8 cellular contexts compared by ENCODE assay signal in genomic region chr20:37042986-37043972, GRCh38. TPM values are rescaled to one million over a fixed set of nuclear protein-coding genes. Genes with fewer than 3 reads are reported as not detected.
A peak's percentile ranks its signal among the peaks of the same experiment; 100 is the strongest.
DNase-seq lines count a peak whose midpoint lies in the region; ATAC-seq, FAIRE-seq and TF ChIP-seq lines count a peak whose summit lies in the region.

No MANE protein-coding gene starts in this region.

- no peaks in the 10 kb centered on the region for H3K27me3 ChIP-seq in effector memory CD4-positive, alpha-beta T cell (replicated peaks; ENCODE audit: control insufficient read depth, insufficient read depth, low read length, poor library complexity, severe bottlenecking)
- no peaks in the 10 kb centered on the region for H3K27me3 ChIP-seq in aorta (ENCODE audit: control insufficient read depth in 1 of 2, insufficient read depth in 2 of 2, low read length in 1 of 2)

- in situ Hi-C loops in GM13977 (cut with MboI; ENCODE audit: low pct_unique_long_range_greater_than_20kb, low sequenced_read_pairs, unreplicated experiment): no loop called here

- ATAC-seq in GM21576 (IDR thresholded peaks at IDR 0.05; ENCODE audit: unreplicated experiment): peak; percentile 58
- ATAC-seq in aorta (ENCODE audit: low FRiP score): no peak

- peak; percentile 66 for FAIRE-seq in HTR-8/SVneo (lab: Jason Lieb, UNC)

- peak overlapping the region; percentile 50 for H3K4me3 ChIP-seq in effector memory CD4-positive, alpha-beta T cell (ENCODE audit: insufficient read depth, low read depth, low read length, poor library complexity, severe bottlenecking)
- H3K4me3 ChIP-seq in aorta (ENCODE audit: low read length in 2 of 2): no peak overlapping the region

- H3K4me1 ChIP-seq in effector memory CD4-positive, alpha-beta T cell (ENCODE audit: control insufficient read depth, insufficient read depth, low read length, poor library complexity, severe bottlenecking): peaks cover 15% of the 10 kb centered on the region
- no peaks in the 10 kb centered on the region for H3K4me1 ChIP-seq in aorta (ENCODE audit: control insufficient read depth in 1 of 2, insufficient read depth in 2 of 2, low read length in 2 of 2)

- TF ChIP-seq CTCF in GM13977 (IDR thresholded peaks at IDR 0.05; ENCODE audit: extremely low read depth, insufficient read depth, missing control alignments): no peak

- intact Hi-C loops in aorta (cut with DNase I): no loop called here

- DNase-seq in GM13977 (ENCODE audit: low spot score): peak; percentile 31
- DNase-seq in HTR-8/SVneo (ENCODE audit: insufficient read length, low spot score): no peak
- peak in 1 of 3 donors; percentile 13 for DNase-seq in effector memory CD4-positive, alpha-beta T cell
- DNase-seq in aorta: no peak
- DNase-seq in midbrain (lab: John Stamatoyannopoulos, UW): no peak
- DNase-seq in putamen (ENCODE audit: low spot score): no peak
- DNase-seq in NCI-H2227 treated with DMSO at 0.1 percent for 48 hours (lab: John Stamatoyannopoulos, UW): no peak

- peaks cover 19% of the 10 kb centered on the region for H3K36me3 ChIP-seq in effector memory CD4-positive, alpha-beta T cell (ENCODE audit: control insufficient read depth, insufficient read depth, low read length)
- H3K36me3 ChIP-seq in aorta (ENCODE audit: control insufficient read depth in 1 of 2, insufficient read depth in 2 of 2, low read length in 1 of 2): peaks cover 0 to 1% of the 10 kb centered on the region in 2 donors

- H3K27ac ChIP-seq in effector memory CD4-positive, alpha-beta T cell (ENCODE audit: insufficient read depth, low read length, poor library complexity, severe bottlenecking): peak overlapping the region; percentile 67
- no peak overlapping the region for H3K27ac ChIP-seq in aorta (ENCODE audit: low read depth in 1 of 2, low read length in 2 of 2)

- H3K9me3 ChIP-seq in effector memory CD4-positive, alpha-beta T cell (ENCODE audit: control insufficient read depth, low read length): no peaks in the 10 kb centered on the region
- H3K9me3 ChIP-seq in aorta (ENCODE audit: control insufficient read depth, low read length): no peaks in the 10 kb centered on the region

- WGBS in aorta, 2 donors: 95 to 96% methylated on average over 17 of the region's 17 CpGs

RNA-seq across cellular contexts. Expression of gene RBL1, which starts 52.5 kb away (rescaled TPM):
- 1 to 10 TPM; 5.6 to 8.9 TPM for total RNA-seq in aorta
- 1 to 10 TPM in 1 of 2 donors, under 1 TPM in 1; 0.38 to 1.8 TPM for polyA plus RNA-seq in aorta
